1 cellular context compared by ENCODE assay signal in genomic region chr3:141405025-141405424, GRCh38.
TF ChIP-seq lines count a peak whose summit lies in the region.

No MANE protein-coding gene starts in this region.

TF ChIP-seq in GM12878, 131 proteins besides CTCF, POLR2A, EP300 and RAD21:
- TF ChIP-seq E4F1 (IDR thresholded peaks at IDR 0.05; ENCODE audit: borderline replicate concordance, partially characterized antibody) (no peak), RELA (IDR thresholded peaks at IDR 0.05; ENCODE audit: borderline replicate concordance, partially characterized antibody) (no peak), CUX1 (IDR thresholded peaks at IDR 0.05; ENCODE audit: insufficient replicate concordance, low read depth, low read length) (no peak)
TF ChIP-seq in GM12878: peak in this region for 0.
